In genomic region chr13:109642358-109642757, GRCh38 we compare ENCODE assay signal across 14 cellular contexts.
DNase-seq lines count a peak whose midpoint lies in the region; ATAC-seq and TF ChIP-seq lines count a peak whose summit lies in the region.
"Had no signal": no experiment of that assay in that cellular context is flagged by ENCODE, and none has a peak within 500 bp of the region (broad histone marks: within the 10 kb centered on the region; RNA-seq: fewer than 3 reads in every experiment).

No MANE protein-coding gene starts in this region.

- intact Hi-C loops in left cardiac atrium (cut with DNase I) = no loop called here

- no peak; the same call in 1 of the 2 replicates for TF ChIP-seq CTCF in VCaP (conservative IDR thresholded peaks at IDR 0.05)

- DNase-seq in NCI-H82 (lab: John Stamatoyannopoulos, UW) = peak; percentile 31
- DNase-seq in NCI-H82 treated with DMSO at 0.1 percent for 48 hours (lab: John Stamatoyannopoulos, UW; ENCODE audit: unreplicated experiment) = no peak
- DNase-seq in SK-N-DZ (ENCODE audit: low spot score) = peak; percentile 23
- peak; percentile 74 for DNase-seq in cerebellum (ENCODE audit: low spot score)
- DNase-seq in activated naive CD4-positive, alpha-beta T cell treated with anti-CD3 and anti-CD28 coated beads, Interleukin-2, amount 50 U/mL, for 16 hours = no peak
- DNase-seq in left cardiac atrium = no peak
- DNase-seq: CD8-positive, alpha-beta T cell; COR-L47; DMS53; GM23248 had no signal

- ATAC-seq in left cardiac atrium = no peak
- ATAC-seq in HG03175 (IDR thresholded peaks at IDR 0.05; ENCODE audit: unreplicated experiment) = no peak
- ATAC-seq: CD8-positive, alpha-beta T cell; HCT116 had no signal

- peak overlapping the region; percentile 65 for H3K27ac ChIP-seq in VCaP
- H3K27ac ChIP-seq: 22Rv1, GM23248 had no signal

Comparison
In these comparisons a context has a peak if more than half of its experiments do, and no peak if none do; other contexts are left out.
1. DNase-seq: peak in NCI-H82 (single experiment), SK-N-DZ (single experiment) and cerebellum (single experiment); none in NCI-H82 treated with DMSO at 0.1 percent for 48 hours (single experiment), activated naive CD4-positive, alpha-beta T cell treated with anti-CD3 and anti-CD28 coated beads, Interleukin-2, amount 50 U/mL, for 16 hours (single experiment) and left cardiac atrium (single experiment).